ENCODE assay signal across 20 cellular contexts in the genomic region with DNA sequence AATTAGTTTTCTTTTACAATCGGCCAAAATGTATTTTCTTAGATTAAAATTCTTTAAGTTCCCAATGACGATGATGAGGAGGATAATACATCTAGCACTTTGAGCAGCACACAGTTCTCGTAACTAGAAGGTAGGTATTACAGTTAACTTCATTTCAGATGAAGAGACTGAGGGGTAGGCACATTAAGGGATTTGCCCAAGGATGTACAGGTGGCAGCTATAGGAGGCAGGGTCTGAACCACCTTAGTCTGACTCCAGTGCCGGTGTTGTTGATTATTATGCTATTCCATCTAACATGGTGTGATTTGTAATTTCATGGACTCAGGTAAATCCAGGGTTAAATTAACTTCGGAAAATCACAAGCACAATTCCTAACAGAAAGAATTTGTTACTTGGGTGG. TPM values are rescaled to one million over a fixed set of nuclear protein-coding genes. Genes with fewer than 3 reads are reported as not detected.
DNase-seq lines count a peak whose midpoint lies in the region; ATAC-seq and TF ChIP-seq lines count a peak whose summit lies in the region.
"Had no signal": no experiment of that assay in that cellular context is flagged by ENCODE, and none has a peak within 500 bp of the region (broad histone marks: within the 10 kb centered on the region; RNA-seq: fewer than 3 reads in every experiment).

No MANE protein-coding gene starts in this region.

- no peaks in the 10 kb centered on the region for H3K27me3 Mint-ChIP-seq in activated T-helper 17 cell treated with anti-CD3 and anti-CD28 coated beads, Interleukin-2, amount 50 U/mL, for 72 hours

- no peak overlapping the region for H2AFZ ChIP-seq in KMS-11 (ENCODE audit: low read depth)

- no peak for DNase-seq in GM06990 (ENCODE audit: extremely low read depth, insufficient read length)
- DNase-seq in EL, result no peak
- DNase-seq: activated CD4-positive, CD25-positive, alpha-beta regulatory T cell; BE2C; gastrocnemius medialis; GOT3; Karpas-422; left ventricle myocardium inferior; NCI-H1105 treated with DMSO at 0.1 percent for 48 hours; posterior cingulate gyrus had no signal

- H3K27me3 ChIP-seq in GM06990 (replicated peaks; ENCODE audit: control insufficient read depth, insufficient read depth, low read length) (no peaks in the 10 kb centered on the region), KMS-11 (ENCODE audit: insufficient read depth, low read depth) (no peaks in the 10 kb centered on the region), muscle layer of duodenum (ENCODE audit: low read depth, low read length) (no peaks in the 10 kb centered on the region)
- H3K27me3 ChIP-seq: BE2C, gastrocnemius medialis had no signal

- H3K9ac ChIP-seq in KMS-11, result peak overlapping the region; percentile 83

- H3K36me3 ChIP-seq in GM06990 (ENCODE audit: control insufficient read depth, insufficient read depth, low read length), result no peaks in the 10 kb centered on the region
- no peaks in the 10 kb centered on the region for H3K36me3 ChIP-seq in KMS-11 (ENCODE audit: insufficient read depth)
- no peaks in the 10 kb centered on the region for H3K36me3 ChIP-seq in muscle layer of duodenum (ENCODE audit: control insufficient read depth in 1 of 2, insufficient read depth in 2 of 2, low read length in 2 of 2)
- H3K36me3 ChIP-seq: BE2C, gastrocnemius medialis, left ventricle myocardium inferior had no signal

- H3K4me2 ChIP-seq in KMS-11, result peak overlapping the region; percentile 83
- H3K4me2 ChIP-seq: smooth muscle cell had no signal

- ATAC-seq in activated T-helper 17 cell treated with anti-CD3 and anti-CD28 coated beads, Interleukin-2, amount 50 U/mL, for 72 hours (replicated peaks), result no peak
- ATAC-seq in HG02588 (IDR thresholded peaks at IDR 0.05; ENCODE audit: unreplicated experiment), result no peak
- no peak for ATAC-seq in HG03342 (IDR thresholded peaks at IDR 0.05; ENCODE audit: unreplicated experiment)
- no peak for ATAC-seq in GM19463 (IDR thresholded peaks at IDR 0.05; ENCODE audit: unreplicated experiment)
- ATAC-seq: gastrocnemius medialis; Right ventricle myocardium inferior; stimulated activated memory B cell treated with anti-CD40 and anti-IgM and Interleukin-4, amounts not matched to agents 10 μg/mL and 1 μg/mL and 100 μg/mL, for 72 hours had no signal

- TF ChIP-seq CTCF in GM06990 (IDR thresholded peaks at IDR 0.05; ENCODE audit: insufficient read depth, low read length, poor library complexity, severe bottlenecking), result no peak
- no peak for TF ChIP-seq CTCF in KMS-11 (conservative IDR thresholded peaks at IDR 0.05; ENCODE audit: low read depth, low read length)

- no peaks in the 10 kb centered on the region for H4K20me1 ChIP-seq in KMS-11 (ENCODE audit: insufficient read depth)

- H3K4me1 ChIP-seq in KMS-11 (ENCODE audit: low read depth, poor library complexity, severe bottlenecking) (peaks cover 92% of the 10 kb centered on the region), muscle layer of duodenum (ENCODE audit: control insufficient read depth in 1 of 2, insufficient read depth in 2 of 2, low read length in 2 of 2) (no peaks in the 10 kb centered on the region)
- H3K4me1 ChIP-seq: BE2C, gastrocnemius medialis had no signal

- peak overlapping the region; percentile 100 for H3K27ac Mint-ChIP-seq in activated T-helper 17 cell treated with anti-CD3 and anti-CD28 coated beads, Interleukin-2, amount 50 U/mL, for 72 hours
- H3K27ac Mint-ChIP-seq: stimulated activated memory B cell treated with anti-CD40 and anti-IgM and Interleukin-4, amounts not matched to agents 10 μg/mL and 1 μg/mL and 100 μg/mL, for 72 hours had no signal

- H3K27ac ChIP-seq in KMS-11, result peak overlapping the region; percentile 74
- peak overlapping the region; percentile 26 for H3K27ac ChIP-seq in muscle layer of duodenum (ENCODE audit: low read length)
- H3K27ac ChIP-seq: epithelial cell of prostate, gastrocnemius medialis, left ventricle myocardium inferior had no signal

- peaks cover 60% of the 10 kb centered on the region for H3K79me2 ChIP-seq in KMS-11 (ENCODE audit: insufficient read depth, low read depth)

- H3K9me3 ChIP-seq in muscle layer of duodenum (ENCODE audit: control insufficient read depth in 1 of 2, low read length in 2 of 2), result peaks cover 0 to 3% of the 10 kb centered on the region in 2 donors
- H3K9me3 ChIP-seq: BE2C had no signal

- H3K9me3 Mint-ChIP-seq in activated T-helper 17 cell treated with anti-CD3 and anti-CD28 coated beads, Interleukin-2, amount 50 U/mL, for 72 hours, result no peaks in the 10 kb centered on the region

- H3K36me3 Mint-ChIP-seq in activated T-helper 17 cell treated with anti-CD3 and anti-CD28 coated beads, Interleukin-2, amount 50 U/mL, for 72 hours (ENCODE audit: low read depth), result peaks cover 77% of the 10 kb centered on the region
- H3K36me3 Mint-ChIP-seq: stimulated activated memory B cell treated with anti-CD40 and anti-IgM and Interleukin-4, amounts not matched to agents 10 μg/mL and 1 μg/mL and 100 μg/mL, for 72 hours had no signal

- peaks cover 37% of the 10 kb centered on the region for H3K4me1 Mint-ChIP-seq in activated T-helper 17 cell treated with anti-CD3 and anti-CD28 coated beads, Interleukin-2, amount 50 U/mL, for 72 hours

- peak overlapping the region; percentile 97 for H3K4me3 Mint-ChIP-seq in activated T-helper 17 cell treated with anti-CD3 and anti-CD28 coated beads, Interleukin-2, amount 50 U/mL, for 72 hours
- H3K4me3 Mint-ChIP-seq: stimulated activated memory B cell treated with anti-CD40 and anti-IgM and Interleukin-4, amounts not matched to agents 10 μg/mL and 1 μg/mL and 100 μg/mL, for 72 hours had no signal

- peak overlapping the region; percentile 61 for H3K4me3 ChIP-seq in GM06990 (replicated peaks; ENCODE audit: low read depth, low read length)
- peak overlapping the region; percentile 60 for H3K4me3 ChIP-seq in KMS-11 (IDR thresholded peaks at IDR 0.05; ENCODE audit: insufficient read depth, low read depth, low read length)
- H3K4me3 ChIP-seq in muscle layer of duodenum (ENCODE audit: low read depth in 1 of 2, low read length in 2 of 2), result no peak overlapping the region
- H3K4me3 ChIP-seq: gastrocnemius medialis, left ventricle myocardium inferior, smooth muscle cell had no signal

RNA-seq across cellular contexts. Expression of gene CD28, which starts 1.1 kb away (rescaled TPM):
- 100 to 1,000 TPM; 242 to 382 TPM for total RNA-seq in activated T-helper 17 cell treated with anti-CD3 and anti-CD28 coated beads, Interleukin-2, amount 50 U/mL, for 72 hours
- total RNA-seq: smooth muscle cell had no signal

Comparison
In these comparisons a context has a peak if more than half of its experiments do, and no peak if none do; other contexts are left out.
1. H3K4me3 ChIP-seq: peak in GM06990 (single experiment) and KMS-11 (single experiment); none in muscle layer of duodenum (0 of 2).